ENCODE assay signal across 26 cellular contexts in the genomic region with DNA sequence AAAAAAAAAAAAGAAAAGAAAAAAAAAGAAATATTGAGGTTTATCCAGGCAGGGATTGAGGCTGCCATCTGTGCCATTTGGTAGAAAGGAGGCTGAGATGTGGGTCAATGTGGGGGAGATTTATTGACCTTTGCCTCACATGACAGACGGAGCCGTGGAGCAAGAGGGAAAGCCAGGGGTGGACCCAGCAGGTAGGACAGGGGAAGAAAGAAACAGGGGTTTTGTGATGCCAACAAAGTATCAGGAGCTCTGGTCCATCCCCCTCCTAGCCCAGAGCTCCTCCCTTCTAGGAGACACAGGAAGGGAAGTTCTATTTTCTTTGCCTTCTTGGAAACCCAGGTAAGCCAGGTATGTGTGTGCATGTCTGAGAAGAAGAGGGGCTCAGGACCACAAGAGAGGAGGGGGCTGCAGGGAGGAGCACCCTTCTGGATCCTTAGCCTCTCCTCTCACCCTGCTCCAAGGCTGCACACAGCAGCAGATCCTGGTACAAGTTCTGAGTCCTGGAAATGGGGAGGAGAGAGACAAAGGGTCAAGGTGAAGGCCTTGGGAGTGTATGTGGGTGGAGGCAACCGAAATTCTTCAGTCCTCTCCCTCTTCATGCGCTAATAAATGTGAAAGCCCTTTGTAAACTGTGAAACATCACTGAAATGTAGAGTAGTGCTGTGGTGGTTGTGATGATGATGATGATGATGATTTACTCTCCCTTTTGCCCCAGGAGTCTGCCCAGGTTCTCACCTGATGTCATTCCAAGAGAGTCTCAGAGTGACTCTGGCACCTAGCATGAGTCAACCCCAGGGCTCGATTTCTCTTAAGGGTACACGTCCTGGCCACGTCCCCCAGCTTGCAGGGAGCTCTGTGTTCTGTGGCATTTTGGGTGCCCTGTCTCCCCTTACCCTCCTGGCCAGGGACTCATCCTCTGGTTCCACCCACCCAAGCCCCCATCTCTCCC. TPM values are rescaled to one million over a fixed set of nuclear protein-coding genes. Genes with fewer than 3 reads are reported as not detected.
A peak's percentile ranks its signal among the peaks of the same experiment; 100 is the strongest.
DNase-seq lines count a peak whose midpoint lies in the region; ATAC-seq lines count a peak whose summit lies in the region.
"Had no signal": no experiment of that assay in that cellular context is flagged by ENCODE, and none has a peak within 500 bp of the region (broad histone marks: within the 10 kb centered on the region; RNA-seq: fewer than 3 reads in every experiment).

No MANE protein-coding gene starts in this region.

- no peaks in the 10 kb centered on the region for H3K36me3 Mint-ChIP-seq in activated T-cell treated with anti-CD3 and anti-CD28 coated beads, Interleukin-2, amount 50 U/mL, for 24 hours (ENCODE audit: low read depth)
- H3K36me3 Mint-ChIP-seq in T-helper 17 cell (ENCODE audit: low read depth), result no peaks in the 10 kb centered on the region
- H3K36me3 Mint-ChIP-seq in stimulated activated memory B cell treated with anti-CD40 and anti-IgM and Interleukin-4, amounts not matched to agents 10 μg/mL and 1 μg/mL and 100 μg/mL, for 72 hours, result no peaks in the 10 kb centered on the region
- H3K36me3 Mint-ChIP-seq: activated naive CD8-positive, alpha-beta T cell treated with anti-CD3 and anti-CD28 coated beads, Interleukin-2, amount 10 ng/mL, durations not matched to agents 7 days and 5 days; naive thymus-derived CD8-positive, alpha-beta T cell had no signal

- H3K4me3 Mint-ChIP-seq in activated T-cell treated with anti-CD3 and anti-CD28 coated beads, Interleukin-2, amount 50 U/mL, for 24 hours, result no peak overlapping the region
- H3K4me3 Mint-ChIP-seq in T-helper 17 cell, result no peak overlapping the region
- H3K4me3 Mint-ChIP-seq in stimulated activated memory B cell treated with anti-CD40 and anti-IgM and Interleukin-4, amounts not matched to agents 10 μg/mL and 1 μg/mL and 100 μg/mL, for 72 hours, result no peak overlapping the region
- H3K4me3 Mint-ChIP-seq: activated naive CD8-positive, alpha-beta T cell treated with anti-CD3 and anti-CD28 coated beads, Interleukin-2, amount 10 ng/mL, durations not matched to agents 7 days and 5 days; naive thymus-derived CD8-positive, alpha-beta T cell had no signal

- H3K4me1 Mint-ChIP-seq in activated T-cell treated with anti-CD3 and anti-CD28 coated beads, Interleukin-2, amount 50 U/mL, for 24 hours (ENCODE audit: low read depth), result peaks cover 32% of the 10 kb centered on the region
- H3K4me1 Mint-ChIP-seq in T-helper 17 cell, result peaks cover 31% of the 10 kb centered on the region
- peaks cover 7% of the 10 kb centered on the region for H3K4me1 Mint-ChIP-seq in stimulated activated memory B cell treated with anti-CD40 and anti-IgM and Interleukin-4, amounts not matched to agents 10 μg/mL and 1 μg/mL and 100 μg/mL, for 72 hours

- peak overlapping the region; percentile 26 for H3K27ac Mint-ChIP-seq in activated T-cell treated with anti-CD3 and anti-CD28 coated beads, Interleukin-2, amount 50 U/mL, for 24 hours
- H3K27ac Mint-ChIP-seq in T-helper 17 cell, result peak overlapping the region; percentile 6
- H3K27ac Mint-ChIP-seq in stimulated activated memory B cell treated with anti-CD40 and anti-IgM and Interleukin-4, amounts not matched to agents 10 μg/mL and 1 μg/mL and 100 μg/mL, for 72 hours, result peak overlapping the region; percentile 61
- H3K27ac Mint-ChIP-seq: activated naive CD8-positive, alpha-beta T cell treated with anti-CD3 and anti-CD28 coated beads, Interleukin-2, amount 10 ng/mL, durations not matched to agents 7 days and 5 days had no signal

- no peak for DNase-seq in activated T-cell treated with anti-CD3 and anti-CD28 coated beads, Interleukin-2, amount 50 U/mL, for 24 hours
- DNase-seq in activated T-cell treated with anti-CD3 and anti-CD28 coated beads, Interleukin-2, amount 50 U/mL, for 1 hour, result no peak
- DNase-seq in T-helper 17 cell (no peak), iPS-NIHi11 (ENCODE audit: low spot score) (peak; percentile 27), SHP77 (lab: John Stamatoyannopoulos, UW) (no peak)
- no peak for DNase-seq in stimulated activated CD4-positive, alpha-beta T cell treated with anti-CD3 and anti-CD28 coated beads, Interleukin-15, amount 100 ng/mL, for 24 hours
- DNase-seq: activated naive CD8-positive, alpha-beta T cell treated with anti-CD3 and anti-CD28 coated beads, Interleukin-2, amount 10 ng/mL, durations not matched to agents 7 days and 5 days; BE2C; central memory CD4-positive, alpha-beta T cell; COR-L47; dermis blood vessel endothelial cell; DMS79; left ventricle myocardium superior; midbrain; NCI-H1048; NCI-H1694 treated with DMSO at 0.1 percent for 48 hours; NCI-H524 treated with DMSO at 0.1 percent for 48 hours; SJCRH30; substantia nigra; T-helper 1 cell; upper lobe of left lung had no signal

- H3K9me3 Mint-ChIP-seq in activated T-cell treated with anti-CD3 and anti-CD28 coated beads, Interleukin-2, amount 50 U/mL, for 24 hours, result no peaks in the 10 kb centered on the region
- H3K9me3 Mint-ChIP-seq in stimulated activated memory B cell treated with anti-CD40 and anti-IgM and Interleukin-4, amounts not matched to agents 10 μg/mL and 1 μg/mL and 100 μg/mL, for 72 hours, result no peaks in the 10 kb centered on the region
- H3K9me3 Mint-ChIP-seq: activated naive CD8-positive, alpha-beta T cell treated with anti-CD3 and anti-CD28 coated beads, Interleukin-2, amount 10 ng/mL, durations not matched to agents 7 days and 5 days; naive thymus-derived CD8-positive, alpha-beta T cell had no signal

- no peak for ATAC-seq in T-helper 17 cell
- peak; percentile 44 for ATAC-seq in stimulated activated memory B cell treated with anti-CD40 and anti-IgM and Interleukin-4, amounts not matched to agents 10 μg/mL and 1 μg/mL and 100 μg/mL, for 72 hours
- no peak for ATAC-seq in GM18907 (IDR thresholded peaks at IDR 0.05; ENCODE audit: unreplicated experiment)
- ATAC-seq: gastroesophageal sphincter; HCT116; left ventricle myocardium superior; naive thymus-derived CD8-positive, alpha-beta T cell had no signal

- no peaks in the 10 kb centered on the region for H3K9me3 ChIP-seq in T-helper 17 cell (ENCODE audit: control insufficient read depth, low read length, poor library complexity, severe bottlenecking)
- H3K9me3 ChIP-seq: BE2C, gastroesophageal sphincter, SJCRH30, upper lobe of left lung had no signal

- no peaks in the 10 kb centered on the region for H3K27me3 Mint-ChIP-seq in activated T-cell treated with anti-CD3 and anti-CD28 coated beads, Interleukin-2, amount 50 U/mL, for 24 hours
- H3K27me3 Mint-ChIP-seq in T-helper 17 cell, result no peaks in the 10 kb centered on the region
- H3K27me3 Mint-ChIP-seq in stimulated activated memory B cell treated with anti-CD40 and anti-IgM and Interleukin-4, amounts not matched to agents 10 μg/mL and 1 μg/mL and 100 μg/mL, for 72 hours, result no peaks in the 10 kb centered on the region
- H3K27me3 Mint-ChIP-seq: naive thymus-derived CD8-positive, alpha-beta T cell had no signal

RNA-seq across cellular contexts. Expression of a gene that starts 26.3 kb away (rescaled TPM):
- 100 to 1,000 TPM; 217 to 257 TPM for total RNA-seq in T-helper 17 cell

Comparison
In these comparisons a context has a peak if more than half of its experiments do, and no peak if none do; other contexts are left out.
1. H3K27ac Mint-ChIP-seq: peak in every context shown above with its lines; median percentile 61 in stimulated activated memory B cell treated with anti-CD40 and anti-IgM and Interleukin-4, amounts not matched to agents 10 μg/mL and 1 μg/mL and 100 μg/mL, for 72 hours; 26 in activated T-cell treated with anti-CD3 and anti-CD28 coated beads, Interleukin-2, amount 50 U/mL, for 24 hours; 6 in T-helper 17 cell.